Comparison of ENCODE assay signal across 11 cellular contexts in genomic region chr13:46010148-46010547, GRCh38. TPM values are rescaled to one million over a fixed set of nuclear protein-coding genes. Genes with fewer than 3 reads are reported as not detected.
A peak's percentile ranks its signal among the peaks of the same experiment; 100 is the strongest.
DNase-seq lines count a peak whose midpoint lies in the region; ATAC-seq, FAIRE-seq and TF ChIP-seq lines count a peak whose summit lies in the region.
"Had no signal": no experiment of that assay in that cellular context is flagged by ENCODE, and none has a peak within 500 bp of the region (broad histone marks: within the 10 kb centered on the region; RNA-seq: fewer than 3 reads in every experiment).

No MANE protein-coding gene starts in this region.

- H3K36me3 Mint-ChIP-seq in MCF 10A (ENCODE audit: insufficient read depth, unreplicated experiment) = peaks cover 59% of the 10 kb centered on the region

- no peaks in the 10 kb centered on the region for H3K27me3 Mint-ChIP-seq in MCF 10A (ENCODE audit: insufficient read depth, unreplicated experiment)
- H3K27me3 Mint-ChIP-seq: CD8-positive, alpha-beta memory T cell had no signal

- peak; percentile 17 for DNase-seq in MCF 10A (ENCODE audit: unreplicated experiment)
- DNase-seq in breast epithelium (ENCODE audit: low spot score in 2 of 2) = no peak
- DNase-seq in Panc1 (ENCODE audit: low read depth, low spot score) = no peak
- DNase-seq in fibroblast of the aortic adventitia (ENCODE audit: low read depth) = peak; percentile 2
- DNase-seq in urothelium cell line (ENCODE audit: low spot score) = peak; percentile 0
- DNase-seq in stimulated activated CD4-positive, alpha-beta T cell treated with anti-CD3 and anti-CD28 coated beads, Interleukin-4, amount 100 ng/mL, for 1 hour = no peak
- DNase-seq in SKM-1 treated with dmso at 0.1 percent for 144 hours (lab: John Stamatoyannopoulos, UW; ENCODE audit: unreplicated experiment) = no peak
- DNase-seq in stimulated activated CD4-positive, alpha-beta T cell treated with anti-CD3 and anti-CD28 coated beads, Interleukin-4, amount 100 ng/mL, for 4 hours = no peak
- DNase-seq: CD8-positive, alpha-beta memory T cell; upper lobe of right lung had no signal

- TF ChIP-seq CTCF in MCF 10A (IDR thresholded peaks at IDR 0.05; ENCODE audit: unreplicated experiment) (peak; percentile 11), breast epithelium (IDR thresholded peaks at IDR 0.05) (no peak), Panc1 (IDR thresholded peaks at IDR 0.05) (peak; percentile 32; the same call in 1 of the 2 replicates), fibroblast of the aortic adventitia (IDR thresholded peaks at IDR 0.05; ENCODE audit: insufficient read depth, low read length) (peak; percentile 39)

- intact Hi-C loops in MCF 10A (cut with micrococcal nuclease) = loop anchor here (1.0 kb wide), 1 partner anchor 203 kb away; no protein-coding TSS in a partner anchor
- intact Hi-C loops in breast epithelium (cut with DNase I; ENCODE audit: low total_unique reads) = no loop called here
- intact Hi-C loops in Panc1 (cut with micrococcal nuclease; ENCODE audit: unreplicated experiment) = no loop called here

- H3K27ac ChIP-seq in breast epithelium (no peak overlapping the region), Panc1 (ENCODE audit: low read length) (no peak overlapping the region)
- H3K27ac ChIP-seq: upper lobe of right lung had no signal

- peaks cover 4% of the 10 kb centered on the region for H3K36me3 ChIP-seq in breast epithelium
- peaks cover 22% of the 10 kb centered on the region for H3K36me3 ChIP-seq in Panc1 (ENCODE audit: control insufficient read depth, insufficient read depth, low read length)

- CTCF ChIA-PET in MCF 10A (lab: Yijun Ruan, JAX) = interaction anchor here (0.6 to 1.7 kb wide), 9 partner anchors 13 to 1559 kb away, joined by 3 to 9 read pairs (median 3); partner anchors contain the start of gene CPB2
- CTCF ChIA-PET in Panc1 (lab: Charles Lee) = no interaction called here

- H3K27me3 ChIP-seq in breast epithelium (no peaks in the 10 kb centered on the region), Panc1 (ENCODE audit: control insufficient read depth, insufficient read depth, low read length) (no peaks in the 10 kb centered on the region)
- H3K27me3 ChIP-seq: upper lobe of right lung had no signal

- no peak for TF ChIP-seq POLR2A in breast epithelium (IDR thresholded peaks at IDR 0.05)

- BruUV-seq in MCF 10A (replicated peaks; lab: Mats Ljungman, UMichigan) = no TSS peak
- BruUV-seq in Panc1 (replicated peaks; lab: Mats Ljungman, UMichigan) = no TSS peak

- no peak for FAIRE-seq in urothelium cell line (lab: Jason Lieb, UNC)

- no peak overlapping the region for H3K4me3 ChIP-seq in breast epithelium
- no peak overlapping the region for H3K4me3 ChIP-seq in Panc1 (ENCODE audit: low read depth in 2 of 2, low read length in 2 of 2)
- H3K4me3 ChIP-seq in fibroblast of the aortic adventitia (ENCODE audit: low read depth, low read length) = no peak overlapping the region
- H3K4me3 ChIP-seq: upper lobe of right lung had no signal

- POLR2A ChIA-PET in MCF 10A (lab: Yijun Ruan, JAX) (interaction anchor here (0.7 kb wide), 2 partner anchors 20 to 42 kb away, joined by 4 to 5 read pairs; partner anchors contain the start of gene ZC3H13), Panc1 (lab: Charles Lee) (no interaction called here)

- in situ Hi-C loops in Panc1 (cut with HindIII; ENCODE audit: low pct_unique_long_range_greater_than_20kb, low sequenced_read_pairs) = no loop called here

- no peaks in the 10 kb centered on the region for H3K4me1 Mint-ChIP-seq in MCF 10A (ENCODE audit: insufficient read depth, unreplicated experiment)

- no peaks in the 10 kb centered on the region for H3K4me1 ChIP-seq in breast epithelium
- H3K4me1 ChIP-seq in Panc1 (ENCODE audit: control insufficient read depth, insufficient read depth, low read length) = no peaks in the 10 kb centered on the region
- H3K4me1 ChIP-seq: upper lobe of right lung had no signal

- H3K27ac Mint-ChIP-seq in MCF 10A (ENCODE audit: low read depth, unreplicated experiment) = no peak overlapping the region
- H3K27ac Mint-ChIP-seq: CD8-positive, alpha-beta memory T cell; T-helper 1 cell treated with Interleukin-12 subunit alpha and Interleukin-12 subunit beta and Interleukin-4 antibody, amounts not matched to agents 30 μg/mL and 1 μg/mL, for 36 hours had no signal

- ATAC-seq in Panc1 = no peak
- ATAC-seq: upper lobe of right lung had no signal

- no peak overlapping the region for H3K4me3 Mint-ChIP-seq in MCF 10A (ENCODE audit: unreplicated experiment)
- H3K4me3 Mint-ChIP-seq: CD8-positive, alpha-beta memory T cell; T-helper 1 cell treated with Interleukin-12 subunit alpha and Interleukin-12 subunit beta and Interleukin-4 antibody, amounts not matched to agents 30 μg/mL and 1 μg/mL, for 36 hours had no signal

- H3K9me3 ChIP-seq in breast epithelium = no peaks in the 10 kb centered on the region
- H3K9me3 ChIP-seq in Panc1 (ENCODE audit: control insufficient read depth, insufficient read depth, low read depth, low read length) = no peaks in the 10 kb centered on the region
- H3K9me3 ChIP-seq: upper lobe of right lung had no signal

- no peaks in the 10 kb centered on the region for H3K9me3 Mint-ChIP-seq in MCF 10A (ENCODE audit: unreplicated experiment)
- H3K9me3 Mint-ChIP-seq: CD8-positive, alpha-beta memory T cell; T-helper 1 cell treated with Interleukin-12 subunit alpha and Interleukin-12 subunit beta and Interleukin-4 antibody, amounts not matched to agents 30 μg/mL and 1 μg/mL, for 36 hours had no signal

RNA-seq across cellular contexts. Expression of gene ZC3H13, which starts 42.4 kb away (rescaled TPM):
- total RNA-seq in MCF 10A (2022) = 33.9 and 39.0 TPM in 2 replicates
- total RNA-seq in breast epithelium = 10 to 100 TPM; 31.0 to 40.6 (median 38.9) TPM
- 25.3 TPM for total RNA-seq in Panc1 (2021; ENCODE audit: unreplicated experiment)
- 13.1 TPM for polyA plus RNA-seq in Panc1 (2012; ENCODE audit: insufficient read length)
- 25.3 and 33.1 TPM in 2 replicates for total RNA-seq in fibroblast of the aortic adventitia (ENCODE audit: low replicate concordance)

Comparison
In these comparisons a context has a peak if more than half of its experiments do, and no peak if none do; other contexts are left out.
1. DNase-seq: peak in MCF 10A (single experiment), fibroblast of the aortic adventitia (single experiment) and urothelium cell line (single experiment); none in breast epithelium (0 of 2), Panc1 (single experiment), stimulated activated CD4-positive, alpha-beta T cell treated with anti-CD3 and anti-CD28 coated beads, Interleukin-4, amount 100 ng/mL, for 1 hour (single experiment), SKM-1 treated with dmso at 0.1 percent for 144 hours (single experiment) and stimulated activated CD4-positive, alpha-beta T cell treated with anti-CD3 and anti-CD28 coated beads, Interleukin-4, amount 100 ng/mL, for 4 hours (0 of 2).
2. CTCF ChIP-seq: peak in MCF 10A (single experiment), Panc1 (single experiment) and fibroblast of the aortic adventitia (single experiment); none in breast epithelium (0 of 3).